In the genomic region with DNA sequence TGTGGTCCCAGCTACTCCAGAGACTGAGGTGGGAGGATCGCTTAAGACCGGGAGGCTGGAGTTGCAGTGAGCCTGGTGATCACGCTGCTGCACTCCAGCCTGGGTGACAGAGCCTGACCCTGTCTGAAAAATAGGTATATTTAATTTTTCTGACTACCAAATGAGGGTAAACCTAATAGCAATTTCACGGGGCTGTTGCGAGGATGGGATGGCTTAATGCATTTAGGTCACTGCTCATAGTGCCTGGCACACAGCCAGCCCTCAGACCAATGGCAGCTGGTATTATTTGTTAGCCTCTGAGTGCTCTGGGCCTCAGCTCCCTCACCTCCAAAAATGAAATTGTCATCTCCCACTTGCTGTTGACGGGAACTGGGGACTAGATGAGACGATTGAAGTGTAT, we compare ENCODE assay signal across 19 cellular contexts. TPM values are rescaled to one million over a fixed set of nuclear protein-coding genes. Genes with fewer than 3 reads are reported as not detected.
DNase-seq lines count a peak whose midpoint lies in the region; ATAC-seq and TF ChIP-seq lines count a peak whose summit lies in the region.
"Had no signal": no experiment of that assay in that cellular context is flagged by ENCODE, and none has a peak within 500 bp of the region (broad histone marks: within the 10 kb centered on the region; RNA-seq: fewer than 3 reads in every experiment).

No MANE protein-coding gene starts in this region.

- 69 to 76% methylated on average over 7 of the region's 7 CpGs for WGBS in upper lobe of left lung, 2 donors

- H3K4me1 ChIP-seq in Karpas-422 (ENCODE audit: low read length) (peaks cover 12% of the 10 kb centered on the region), upper lobe of left lung (peaks cover 0 to 9% (median 2%) of the 10 kb centered on the region in 4 donors)
- H3K4me1 ChIP-seq: Caco-2 had no signal

- no peak overlapping the region for H3K4me3 ChIP-seq in Karpas-422 (ENCODE audit: low read length)
- no peak overlapping the region for H3K4me3 ChIP-seq in upper lobe of left lung

- H3K27ac ChIP-seq in Karpas-422 (ENCODE audit: low read length): no peak overlapping the region
- H3K27ac ChIP-seq in upper lobe of left lung: no peak overlapping the region

- H3K27me3 ChIP-seq in Karpas-422 (ENCODE audit: low read length) (no peaks in the 10 kb centered on the region), upper lobe of left lung (no peaks in the 10 kb centered on the region)

- H3K9me2 ChIP-seq in Karpas-422 (replicated peaks; ENCODE audit: insufficient read depth, low read length): no peaks in the 10 kb centered on the region

- ATAC-seq in upper lobe of left lung (ENCODE audit: low FRiP score in 2 of 2): no peak
- no peak for ATAC-seq in HG03354 (IDR thresholded peaks at IDR 0.05; ENCODE audit: poor library complexity, severe bottlenecking, unreplicated experiment)
- no peak for ATAC-seq in left colon
- ATAC-seq: SK-N-SH treated with all-trans-retinoic acid at 6 μM for 48 hours had no signal

- H3K9ac ChIP-seq in Karpas-422 (ENCODE audit: low read length): no peak overlapping the region

- intact Hi-C loops in left colon (cut with DNase I, micrococcal nuclease): no loop called here

- peak; percentile 13 for DNase-seq in DMS53 (lab: John Stamatoyannopoulos, UW)
- no peak for DNase-seq in DMS53 treated with DMSO at 0.1 percent for 48 hours (lab: John Stamatoyannopoulos, UW; ENCODE audit: unreplicated experiment)
- peak; percentile 40 for DNase-seq in Karpas-422
- peak; percentile 31 to 54 for DNase-seq in SHP77 (lab: John Stamatoyannopoulos, UW)
- peak; percentile 60 for DNase-seq in myocyte (ENCODE audit: low read depth)
- no peak for DNase-seq in upper lobe of left lung
- DNase-seq in left colon: no peak
- DNase-seq: 8988T; Caco-2; CD4-positive, CD25-positive, alpha-beta regulatory T cell; KG1; NCI-H1436; NCI-H2029; NCI-H526; Right ventricle myocardium superior; T-helper 1 cell had no signal

- H3K9me3 ChIP-seq in Karpas-422 (ENCODE audit: low read length) (no peaks in the 10 kb centered on the region; the same call in none of the 2 replicates), upper lobe of left lung (peaks cover 0 to 11% (median 2%) of the 10 kb centered on the region in 4 donors)

- TF ChIP-seq EP300 in upper lobe of left lung (IDR thresholded peaks at IDR 0.05): no peak

- no peaks in the 10 kb centered on the region for H3K79me2 ChIP-seq in Karpas-422 (ENCODE audit: low read length)

- no peaks in the 10 kb centered on the region for H4K20me1 ChIP-seq in Karpas-422 (ENCODE audit: insufficient read depth, low read depth, low read length)

- no peaks in the 10 kb centered on the region for H3K36me3 ChIP-seq in Karpas-422 (ENCODE audit: insufficient read depth, low read length)
- no peaks in the 10 kb centered on the region for H3K36me3 ChIP-seq in upper lobe of left lung

- H3K4me2 ChIP-seq in Karpas-422 (ENCODE audit: low read depth, low read length, poor library complexity, severe bottlenecking): no peak overlapping the region

- TF ChIP-seq POLR2A in upper lobe of left lung (IDR thresholded peaks at IDR 0.05): no peak

- no peak overlapping the region for H2AFZ ChIP-seq in Karpas-422 (ENCODE audit: low read length)

- TF ChIP-seq CTCF in upper lobe of left lung (IDR thresholded peaks at IDR 0.05): no peak

RNA-seq across cellular contexts. Expression of gene CDIP1, which starts 5.9 kb away (rescaled TPM):
- not detected in 2 replicates for total RNA-seq in Karpas-422 (2014; rRNA removed; shearing (Covaris generic); ENCODE audit: low replicate concordance)
- total RNA-seq in myocyte (30.6 and 38.4 TPM in 2 replicates), upper lobe of left lung (10 to 100 TPM in 5 of 6 donors, 1 to 10 TPM in 1; 7.3 to 27.0 (median 21.9) TPM), left colon (10 to 100 TPM; 17.1 to 26.8 TPM)
- 40.9 TPM for polyA plus RNA-seq in myocyte (2012)

RNA-seq across cellular contexts. Expression of gene C16orf96, which starts 11.7 kb away (rescaled TPM):
- not detected in 2 replicates for total RNA-seq in Karpas-422 (2014; rRNA removed; shearing (Covaris generic); ENCODE audit: low replicate concordance)
- total RNA-seq in myocyte (0.11 and 0.16 TPM in 2 replicates), upper lobe of left lung (1 to 10 TPM in 1 of 6 donors, under 1 TPM in 4, not detected in 1; 0.24 to 1.0 (median 0.46) TPM), left colon (under 1 TPM in 1 of 2 donors, not detected in 1; 0.11 TPM)
- 0.04 TPM for polyA plus RNA-seq in myocyte (2012)
- polyA plus RNA-seq: AG04450; CD4-positive, CD25-positive, alpha-beta regulatory T cell had no signal

Comparison
In these comparisons a context has a peak if more than half of its experiments do, and no peak if none do; other contexts are left out.
1. DNase-seq: peak in DMS53 (single experiment), Karpas-422 (single experiment), SHP77 (2 of 2) and myocyte (single experiment); none in DMS53 treated with DMSO at 0.1 percent for 48 hours (single experiment), upper lobe of left lung (0 of 2) and left colon (0 of 2).